In the genomic region with DNA sequence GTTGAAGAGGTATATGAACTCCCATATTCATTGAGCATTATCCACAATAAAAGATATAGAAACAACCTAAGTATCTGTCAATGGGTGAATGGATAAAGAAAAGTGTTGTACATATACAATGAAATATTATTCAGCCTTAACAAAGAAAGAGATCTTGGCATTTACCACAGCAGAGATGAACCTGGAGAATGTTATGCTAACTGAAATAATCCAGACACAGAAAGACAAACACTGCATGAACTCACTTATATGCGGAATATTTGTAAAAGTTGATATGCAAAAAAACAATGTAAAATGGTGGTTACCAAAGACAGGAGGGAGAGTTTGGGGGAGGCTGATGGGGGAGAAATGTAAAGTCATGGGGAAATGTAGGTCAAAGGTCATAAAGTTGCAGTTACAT, we compare ENCODE assay signal across 24 cellular contexts.
DNase-seq lines count a peak whose midpoint lies in the region; ATAC-seq, FAIRE-seq and TF ChIP-seq lines count a peak whose summit lies in the region.
"Had no signal": no experiment of that assay in that cellular context is flagged by ENCODE, and none has a peak within 500 bp of the region (broad histone marks: within the 10 kb centered on the region; RNA-seq: fewer than 3 reads in every experiment).

No MANE protein-coding gene starts in this region.

- H3K27ac ChIP-seq in GM23338 (ENCODE audit: low read depth) (peak overlapping the region; percentile 83), HUES48 (ENCODE audit: low read depth, low read length) (peak overlapping the region; percentile 88), HUES64 (ENCODE audit: low read depth, low read length) (peak overlapping the region; percentile 89), H1 (ENCODE audit: low read depth, low read length) (no peak overlapping the region), mesendoderm (ENCODE audit: low read depth, low read length) (no peak overlapping the region), testis (no peak overlapping the region), suprapubic skin (no peak overlapping the region)
- H3K27ac ChIP-seq: 22Rv1, A549, BLaER1 had no signal

- no peaks in the 10 kb centered on the region for H3K23me2 ChIP-seq in H1 (ENCODE audit: low read depth, low read length)

- peak overlapping the region; percentile 24 for H2BK20ac ChIP-seq in H1 (ENCODE audit: low read length)

- no peaks in the 10 kb centered on the region for H4K20me1 ChIP-seq in GM23338 (replicated peaks; ENCODE audit: insufficient read depth)
- H4K20me1 ChIP-seq in H1 (replicated peaks in 1 of 2; ENCODE audit: control insufficient read depth in 1 of 2, insufficient read depth in 2 of 2, low read length in 2 of 2), result no peaks in the 10 kb centered on the region
- H4K20me1 ChIP-seq: BLaER1 had no signal

- no peak overlapping the region for H3K4me3 ChIP-seq in GM23338
- no peak overlapping the region for H3K4me3 ChIP-seq in HUES48 (ENCODE audit: low read depth, low read length)
- H3K4me3 ChIP-seq in HUES64 (ENCODE audit: low read length), result no peak overlapping the region
- peak overlapping the region in 1 of 4 experiments; percentile 28; a peak in 1 of 8 replicates for H3K4me3 ChIP-seq in H1 (ENCODE audit: extremely low read depth in 1 of 4, insufficient read depth in 2 of 4, low read depth in 3 of 4, low read length in 4 of 4)
- no peak overlapping the region for H3K4me3 ChIP-seq in mesendoderm (ENCODE audit: low read length)
- H3K4me3 ChIP-seq in testis, result no peak overlapping the region
- no peak overlapping the region for H3K4me3 ChIP-seq in suprapubic skin
- H3K4me3 ChIP-seq: A549, BLaER1 had no signal

- H3K56ac ChIP-seq in H1 (replicated peaks; ENCODE audit: insufficient read length, low read depth, low read length) (no peak overlapping the region), mesendoderm (ENCODE audit: low read length) (no peak overlapping the region)

- DNase-seq in GM23338 (ENCODE audit: low spot score) (no peak), H1 (ENCODE audit: low read depth in 1 of 2, low spot score in 2 of 2) (no peak), mucosa of gallbladder (ENCODE audit: low spot score) (no peak), mesendoderm (no peak), testis (no peak), suprapubic skin (ENCODE audit: low spot score in 2 of 2) (no peak)
- DNase-seq: BE2C; C1 segment of cervical spinal cord; Caco-2; Calu3; CD4-positive, alpha-beta T cell; CD8-positive, alpha-beta T cell; DMS79 treated with DMSO at 0.1 percent for 48 hours; GF-D8 had no signal

- H3K9me2 ChIP-seq in GM23338 (ENCODE audit: insufficient read depth), result no peaks in the 10 kb centered on the region

- no peak overlapping the region for H3K14ac ChIP-seq in H1 (ENCODE audit: insufficient read length)

- peaks cover 2% of the 10 kb centered on the region for H3K27me3 Mint-ChIP-seq in GM23338 (ENCODE audit: insufficient read depth, low read depth, poor library complexity)
- H3K27me3 Mint-ChIP-seq: CD4-positive, alpha-beta T cell had no signal

- intact Hi-C loops in testis (cut with DNase I; ENCODE audit: low total_unique reads), result no loop called here

- peak overlapping the region; percentile 77 for H3K27ac Mint-ChIP-seq in GM23338
- H3K27ac Mint-ChIP-seq: CD14-positive monocyte; CD4-positive, alpha-beta T cell; CD8-positive, alpha-beta T cell had no signal

- no peak overlapping the region for H2BK12ac ChIP-seq in H1 (ENCODE audit: low read depth, low read length)

- FAIRE-seq in H1 (lab: Jason Lieb, UNC), result no peak
- FAIRE-seq: A549, D721Med, G401.6, GM12891, GM19239 had no signal

- H4K5ac ChIP-seq in H1 (ENCODE audit: insufficient read length, low read depth, low read length) (peak overlapping the region; percentile 77), mesendoderm (ENCODE audit: low read length) (no peak overlapping the region)

- peak overlapping the region; percentile 79 for H3K18ac ChIP-seq in H1 (ENCODE audit: extremely low read depth, low read length)
- H3K18ac ChIP-seq in mesendoderm (ENCODE audit: low read length), result no peak overlapping the region

- H3K36me3 ChIP-seq in GM23338 (ENCODE audit: insufficient read depth) (no peaks in the 10 kb centered on the region), HUES48 (ENCODE audit: control insufficient read depth, insufficient read depth, low read length) (no peaks in the 10 kb centered on the region), HUES64 (ENCODE audit: insufficient read depth, low read length) (no peaks in the 10 kb centered on the region), H1 (ENCODE audit: control insufficient read depth in 2 of 4, insufficient read depth in 4 of 4, low read length in 3 of 4) (no peaks in the 10 kb centered on the region; a peak in 1 of 8 replicates), mesendoderm (ENCODE audit: control insufficient read depth, insufficient read depth, low read length) (no peaks in the 10 kb centered on the region), testis (ENCODE audit: low read depth, missing control alignments) (no peaks in the 10 kb centered on the region), suprapubic skin (no peaks in the 10 kb centered on the region)
- H3K36me3 ChIP-seq: BE2C, BLaER1 had no signal

- H3K79me1 ChIP-seq in H1 (ENCODE audit: low read depth, low read length) (no peaks in the 10 kb centered on the region), mesendoderm (ENCODE audit: low read length) (no peaks in the 10 kb centered on the region)

- 94% methylated on average over 1 of the region's 1 CpG for WGBS in HUES64
- 86% methylated on average over 1 of the region's 1 CpG; no CpG with 5 or more reads in 1 of the 2 experiments for WGBS in H1 (ENCODE audit: extremely low coverage in 1 of 2, insufficient coverage in 1 of 2, insufficient read length in 1 of 2, insufficient replicate concordance in 2 of 2, low coverage in 1 of 2, low lambda C conversion rate in 2 of 2, missing lambda C conversion rate in 1 of 2), 2 experiments
- no CpG with 5 or more reads among the region's 1 CpG for WGBS in mesendoderm (ENCODE audit: extremely low coverage, insufficient coverage, low lambda C conversion rate)
- 96 to 97% methylated on average over 1 of the region's 1 CpG for WGBS in testis, 2 donors
- WGBS in suprapubic skin, result 94% methylated on average over 1 of the region's 1 CpG

- H3K4me3 Mint-ChIP-seq in GM23338, result no peak overlapping the region
- H3K4me3 Mint-ChIP-seq: CD14-positive monocyte; CD4-positive, alpha-beta T cell; CD8-positive, alpha-beta T cell had no signal

- H3K9me3 Mint-ChIP-seq in GM23338, result peaks cover 17% of the 10 kb centered on the region
- H3K9me3 Mint-ChIP-seq: CD4-positive, alpha-beta T cell; CD8-positive, alpha-beta T cell had no signal

- H3K36me3 Mint-ChIP-seq in GM23338 (ENCODE audit: low read depth), result peaks cover 39% of the 10 kb centered on the region
- H3K36me3 Mint-ChIP-seq: CD14-positive monocyte; CD8-positive, alpha-beta T cell had no signal

- TF ChIP-seq POLR2A in H1 (IDR thresholded peaks at IDR 0.05; ENCODE audit: control extremely low read depth in 1 of 2, low read depth in 2 of 2, low read length in 2 of 2) (no peak), testis (IDR thresholded peaks at IDR 0.05) (no peak), suprapubic skin (IDR thresholded peaks at IDR 0.05) (no peak)

- H2BK120ac ChIP-seq in H1 (replicated peaks; ENCODE audit: low read depth, low read length) (peak overlapping the region; percentile 94), mesendoderm (ENCODE audit: low read depth, low read length) (no peak overlapping the region)

- peaks cover 41% of the 10 kb centered on the region for H3K4me1 Mint-ChIP-seq in GM23338
- H3K4me1 Mint-ChIP-seq: CD14-positive monocyte had no signal

- TF ChIP-seq EP300 in H1 (IDR thresholded peaks at IDR 0.05; ENCODE audit: borderline replicate concordance in 1 of 2, low read depth in 2 of 2, low read length in 2 of 2), result no peak
- TF ChIP-seq EP300 in suprapubic skin (IDR thresholded peaks at IDR 0.05), result no peak

- no peak for TF ChIP-seq CTCF in GM23338 (conservative IDR thresholded peaks at IDR 0.05; ENCODE audit: low read depth in 2 of 2)
- TF ChIP-seq CTCF in H1 (IDR thresholded peaks at IDR 0.05; ENCODE audit: control extremely low read depth in 1 of 3, insufficient read depth in 1 of 3, low read depth in 1 of 3, low read length in 3 of 3), result no peak
- TF ChIP-seq CTCF in testis (IDR thresholded peaks at IDR 0.05), result no peak
- no peak for TF ChIP-seq CTCF in suprapubic skin (IDR thresholded peaks at IDR 0.05)

- POLR2A ChIA-PET in H1 (lab: Charles Lee; ENCODE audit: partially characterized antibody), result no interaction called here

- H3F3A ChIP-seq in GM23338 (replicated peaks; ENCODE audit: low read depth), result no peaks in the 10 kb centered on the region

- H3K23ac ChIP-seq in H1 (ENCODE audit: insufficient read length) (no peak overlapping the region), mesendoderm (ENCODE audit: low read length) (no peak overlapping the region)

- H3K4me2 ChIP-seq in GM23338 (peak overlapping the region; percentile 8; the same call in 1 of the 2 replicates), H1 (ENCODE audit: insufficient read depth in 1 of 2, low read depth in 2 of 2, low read length in 2 of 2) (peak overlapping the region in 1 of 2 experiments; percentile 49; a peak in 1 of 4 replicates), mesendoderm (ENCODE audit: low read length) (no peak overlapping the region)
- H3K4me2 ChIP-seq: A549, BLaER1 had no signal

- H4K8ac ChIP-seq in H1 (ENCODE audit: extremely low read depth, insufficient read depth, low read length), result no peak overlapping the region
- H4K8ac ChIP-seq in mesendoderm (ENCODE audit: low read depth, low read length), result no peak overlapping the region

- H3K4ac ChIP-seq in H1 (replicated peaks; ENCODE audit: insufficient read length, low read depth, low read length) (no peak overlapping the region), mesendoderm (ENCODE audit: low read depth, low read length) (no peak overlapping the region)

- H3K27me3 ChIP-seq in GM23338 (ENCODE audit: insufficient read depth) (no peaks in the 10 kb centered on the region), HUES48 (ENCODE audit: control insufficient read depth, insufficient read depth, low read length) (no peaks in the 10 kb centered on the region), HUES64 (ENCODE audit: insufficient read depth, low read length) (no peaks in the 10 kb centered on the region), H1 (replicated peaks in 1 of 4; ENCODE audit: control insufficient read depth in 3 of 4, extremely low read depth in 1 of 4, insufficient read depth in 3 of 4, low read length in 3 of 4) (peaks cover 0 to 1% (median 0%) of the 10 kb centered on the region in 4 experiments; a peak in 1 of 7 replicates), mesendoderm (ENCODE audit: insufficient read depth, low read length, poor library complexity) (no peaks in the 10 kb centered on the region), testis (no peaks in the 10 kb centered on the region), suprapubic skin (no peaks in the 10 kb centered on the region)
- H3K27me3 ChIP-seq: BE2C, BLaER1 had no signal

- H2BK15ac ChIP-seq in H1 (ENCODE audit: low read length), result no peak overlapping the region
- no peak overlapping the region for H2BK15ac ChIP-seq in mesendoderm (replicated peaks; ENCODE audit: low read depth)

- no peak for ATAC-seq in GM23338
- ATAC-seq: A549; CD8-positive, alpha-beta T cell had no signal

- H2AK5ac ChIP-seq in H1 (ENCODE audit: low read depth, low read length) (no peak overlapping the region), mesendoderm (ENCODE audit: low read length) (no peak overlapping the region)

- no peak for TF ChIP-seq RAD21 in H1 (IDR thresholded peaks at IDR 0.05 in 1 of 2, conservative IDR thresholded peaks at IDR 0.05 in 1 of 2; ENCODE audit: low read depth in 2 of 2, low read length in 2 of 2)

- peak overlapping the region; percentile 92; the same call in 1 of the 2 replicates for H2BK5ac ChIP-seq in H1 (ENCODE audit: low read depth, low read length)
- H2BK5ac ChIP-seq in mesendoderm (ENCODE audit: low read length), result no peak overlapping the region

- H3K9ac ChIP-seq in HUES48 (ENCODE audit: low read depth, low read length) (no peak overlapping the region), HUES64 (ENCODE audit: low read depth, low read length) (no peak overlapping the region), H1 (replicated peaks in 1 of 4; ENCODE audit: extremely low read depth in 1 of 4, low read depth in 3 of 4, low read length in 3 of 4) (no peak overlapping the region), mesendoderm (ENCODE audit: low read length) (no peak overlapping the region)
- H3K9ac ChIP-seq: BLaER1 had no signal

- no peaks in the 10 kb centered on the region; the same call in 1 of the 2 replicates for H3K9me3 ChIP-seq in HUES48 (ENCODE audit: control insufficient read depth, insufficient read depth, low read length)
- H3K9me3 ChIP-seq in HUES64 (ENCODE audit: insufficient read depth, low read depth, low read length), result peaks cover 3% of the 10 kb centered on the region; the same call in 1 of the 2 replicates
- peaks cover 7% of the 10 kb centered on the region in 2 experiments; a peak in 1 of 4 replicates for H3K9me3 ChIP-seq in H1 (ENCODE audit: insufficient read depth in 2 of 2, low read depth in 1 of 2, low read length in 1 of 2)
- H3K9me3 ChIP-seq in testis, result no peaks in the 10 kb centered on the region
- no peaks in the 10 kb centered on the region for H3K9me3 ChIP-seq in suprapubic skin
- H3K9me3 ChIP-seq: A549, BE2C, Caco-2 had no signal

- H4K91ac ChIP-seq in H1 (replicated peaks; ENCODE audit: insufficient read length, low read length), result peak overlapping the region; percentile 89

- H3K79me2 ChIP-seq in GM23338 (replicated peaks; ENCODE audit: insufficient read depth) (no peaks in the 10 kb centered on the region), H1 (ENCODE audit: control insufficient read depth in 1 of 2, insufficient read depth in 2 of 2, low read length in 2 of 2) (no peaks in the 10 kb centered on the region), mesendoderm (ENCODE audit: control insufficient read depth, insufficient read depth, low read length) (no peaks in the 10 kb centered on the region)

- CTCF ChIA-PET in H1 (lab: Charles Lee; ENCODE audit: partially characterized antibody), result no interaction called here

- H2AFZ ChIP-seq in GM23338 (no peak overlapping the region), H1 (ENCODE audit: low read length) (no peak overlapping the region)

- H3K4me1 ChIP-seq in GM23338 (ENCODE audit: insufficient read depth) (peaks cover 40% of the 10 kb centered on the region), HUES48 (ENCODE audit: control insufficient read depth, insufficient read depth, low read length) (peaks cover 45% of the 10 kb centered on the region), HUES64 (ENCODE audit: insufficient read depth, low read length) (peaks cover 48% of the 10 kb centered on the region), H1 (replicated peaks in 1 of 4; ENCODE audit: control insufficient read depth in 3 of 4, insufficient read depth in 4 of 4, low read length in 3 of 4) (peaks cover 0 to 12% (median 7%) of the 10 kb centered on the region in 4 experiments; a peak in 4 of 7 replicates), mesendoderm (ENCODE audit: control insufficient read depth, low read depth, low read length) (no peaks in the 10 kb centered on the region), testis (no peaks in the 10 kb centered on the region), suprapubic skin (no peaks in the 10 kb centered on the region)
- H3K4me1 ChIP-seq: A549, Caco-2 had no signal

Comparison
In these comparisons a context has a peak if more than half of its experiments do, and no peak if none do; other contexts are left out.
1. H3K27ac ChIP-seq: peak in GM23338 (single experiment), HUES48 (single experiment) and HUES64 (single experiment); none in H1 (single experiment), mesendoderm (single experiment), testis (0 of 2) and suprapubic skin (single experiment).